In genomic region chr2:238527565-238527964, GRCh38 we compare ENCODE assay signal across 1 cellular context.
TF ChIP-seq lines count a peak whose summit lies in the region.

No MANE protein-coding gene starts in this region.

TF ChIP-seq in IMR-90, 13 proteins besides CTCF, POLR2A, EP300 and RAD21:
- no peak for TF ChIP-seq MXI1 (IDR thresholded peaks at IDR 0.05; ENCODE audit: borderline replicate concordance, low read depth, low read length)
- TF ChIP-seq CEBPB (IDR thresholded peaks at IDR 0.05; ENCODE audit: low read depth, low read length): no peak
- TF ChIP-seq SMC3 (IDR thresholded peaks at IDR 0.05; ENCODE audit: low read depth, low read length): no peak
- TF ChIP-seq RCOR1 (IDR thresholded peaks at IDR 0.05; ENCODE audit: insufficient replicate concordance, low read length): no peak
- no peak for TF ChIP-seq BHLHE40 (IDR thresholded peaks at IDR 0.05; ENCODE audit: low read depth, low read length)
- TF ChIP-seq CHD1 (IDR thresholded peaks at IDR 0.05; ENCODE audit: low read depth, low read length): no peak
- no peak for TF ChIP-seq RFX5 (IDR thresholded peaks at IDR 0.05; ENCODE audit: low read depth, low read length)
- no peak for TF ChIP-seq NFE2L2 (IDR thresholded peaks at IDR 0.05; ENCODE audit: low read depth, low read length)
- no peak for TF ChIP-seq MAZ (IDR thresholded peaks at IDR 0.05; ENCODE audit: borderline replicate concordance, low read depth, low read length)
- no peak for TF ChIP-seq MAFK (IDR thresholded peaks at IDR 0.05; ENCODE audit: low read depth, low read length)
- TF ChIP-seq, protein P1, sequence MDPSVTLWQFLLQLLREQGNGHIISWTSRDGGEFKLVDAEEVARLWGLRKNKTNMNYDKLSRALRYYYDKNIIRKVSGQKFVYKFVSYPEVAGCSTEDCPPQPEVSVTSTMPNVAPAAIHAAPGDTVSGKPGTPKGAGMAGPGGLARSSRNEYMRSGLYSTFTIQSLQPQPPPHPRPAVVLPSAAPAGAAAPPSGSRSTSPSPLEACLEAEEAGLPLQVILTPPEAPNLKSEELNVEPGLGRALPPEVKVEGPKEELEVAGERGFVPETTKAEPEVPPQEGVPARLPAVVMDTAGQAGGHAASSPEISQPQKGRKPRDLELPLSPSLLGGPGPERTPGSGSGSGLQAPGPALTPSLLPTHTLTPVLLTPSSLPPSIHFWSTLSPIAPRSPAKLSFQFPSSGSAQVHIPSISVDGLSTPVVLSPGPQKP (IDR thresholded peaks at IDR 0.05; ENCODE audit: borderline replicate concordance, low read depth, low read length): no peak
- TF ChIP-seq FOS (IDR thresholded peaks at IDR 0.05; ENCODE audit: low read depth, low read length): no peak
- TF ChIP-seq USF2 (IDR thresholded peaks at IDR 0.05; ENCODE audit: low read depth, low read length): no peak; the same call in 1 of the 2 replicates
TF ChIP-seq in IMR-90: peak in this region for 0.
